18 cellular contexts compared by ENCODE assay signal in the genomic region with DNA sequence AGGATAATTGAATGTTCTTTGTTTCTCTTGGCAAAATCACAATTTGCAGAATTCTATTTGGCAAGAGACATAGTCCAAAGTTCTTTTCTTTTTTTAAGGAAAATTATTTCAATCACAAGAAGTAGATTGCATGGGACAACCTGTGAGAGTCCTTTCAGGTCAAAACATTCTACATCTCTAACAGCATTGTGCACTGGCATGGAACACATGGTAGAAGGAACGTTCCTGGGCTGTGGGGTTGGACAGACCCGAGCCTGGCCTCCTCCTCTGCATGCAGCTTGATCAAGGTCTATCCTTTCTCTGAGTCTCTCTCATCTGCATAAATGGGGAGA.
DNase-seq lines count a peak whose midpoint lies in the region; ATAC-seq and TF ChIP-seq lines count a peak whose summit lies in the region.
"Had no signal": no experiment of that assay in that cellular context is flagged by ENCODE, and none has a peak within 500 bp of the region (broad histone marks: within the 10 kb centered on the region; RNA-seq: fewer than 3 reads in every experiment).

No MANE protein-coding gene starts in this region.

- H3K4me1 ChIP-seq in BLaER1 treated with 17β-estradiol and CSF1 and Interleukin-3, amounts not matched to agents 10 nM and 100 nM, result peaks cover 0 to 26% (median 12%) of the 10 kb centered on the region in 10 experiments; a peak in 17 of 20 replicates
- H3K4me1 ChIP-seq in duodenal mucosa (ENCODE audit: control insufficient read depth in 1 of 2, insufficient read depth in 2 of 2, low read length in 2 of 2) (peaks cover 16 to 38% of the 10 kb centered on the region in 2 donors), left lung (peaks cover 6 to 11% of the 10 kb centered on the region in 2 donors)

- H4K20me1 ChIP-seq in BLaER1 treated with 17β-estradiol and CSF1 and Interleukin-3, amounts not matched to agents 10 nM and 100 nM, result no peaks in the 10 kb centered on the region

- H3K4me3 ChIP-seq in BLaER1 treated with 17β-estradiol and CSF1 and Interleukin-3, amounts not matched to agents 10 nM and 100 nM, result no peak overlapping the region
- H3K4me3 ChIP-seq in duodenal mucosa (ENCODE audit: low read depth in 1 of 2, low read length in 2 of 2), result peak overlapping the region; percentile 16 to 33
- no peak overlapping the region for H3K4me3 ChIP-seq in left lung
- H3K4me3 ChIP-seq: MG63 had no signal

- peak overlapping the region in 8 of 11 experiments; percentile 31 to 70 (median 44); a peak in 15 of 22 replicates for H3K4me2 ChIP-seq in BLaER1 treated with 17β-estradiol and CSF1 and Interleukin-3, amounts not matched to agents 10 nM and 100 nM

- DNase-seq in left lung, result no peak
- peak; percentile 38 for DNase-seq in osteocyte (ENCODE audit: extremely low spot score, unreplicated experiment)
- no peak for DNase-seq in globus pallidus (ENCODE audit: low spot score)
- no peak for DNase-seq in dermis blood vessel endothelial cell
- no peak for DNase-seq in inferior parietal cortex (ENCODE audit: extremely low spot score)
- no peak for DNase-seq in DMS153 (lab: John Stamatoyannopoulos, UW)
- DNase-seq: AML-193, GDM1, GOT3, HCEC 1CT, Kasumi-1, MG63, NCI-H1417 treated with DMSO at 0.1 percent for 48 hours, NCI-H446 treated with DMSO at 0.1 percent for 48 hours, SHP77 had no signal

- no peaks in the 10 kb centered on the region for H3K36me3 ChIP-seq in BLaER1 treated with 17β-estradiol and CSF1 and Interleukin-3, amounts not matched to agents 10 nM and 100 nM
- H3K36me3 ChIP-seq in duodenal mucosa (ENCODE audit: control insufficient read depth in 1 of 2, insufficient read depth in 2 of 2, low read length in 2 of 2), result no peaks in the 10 kb centered on the region
- no peaks in the 10 kb centered on the region for H3K36me3 ChIP-seq in left lung
- H3K36me3 ChIP-seq: MG63 had no signal

- H3K27ac ChIP-seq in BLaER1 treated with 17β-estradiol and CSF1 and Interleukin-3, amounts not matched to agents 10 nM and 100 nM, result no peak overlapping the region
- H3K27ac ChIP-seq in duodenal mucosa (ENCODE audit: low read depth, low read length) (peak overlapping the region; percentile 43), left lung (peak overlapping the region in 1 of 2 donors; percentile 45)

- peaks cover 16% of the 10 kb centered on the region for H3K27me3 Mint-ChIP-seq in osteocyte (ENCODE audit: unreplicated experiment)

- ATAC-seq in left lung, result peak; percentile 2

- H3K9me3 ChIP-seq in BLaER1 treated with 17β-estradiol and CSF1 and Interleukin-3, amounts not matched to agents 10 nM and 100 nM (replicated peaks in 1 of 11), result peaks cover 0 to 11% (median 0%) of the 10 kb centered on the region in 11 experiments; a peak in 4 of 22 replicates
- no peaks in the 10 kb centered on the region for H3K9me3 ChIP-seq in duodenal mucosa (ENCODE audit: control insufficient read depth in 1 of 2, low read length in 2 of 2)
- no peaks in the 10 kb centered on the region for H3K9me3 ChIP-seq in left lung
- H3K9me3 ChIP-seq: MG63 had no signal

- no peaks in the 10 kb centered on the region for H3K27me3 ChIP-seq in BLaER1 treated with 17β-estradiol and CSF1 and Interleukin-3, amounts not matched to agents 10 nM and 100 nM
- H3K27me3 ChIP-seq in duodenal mucosa (ENCODE audit: control insufficient read depth in 1 of 2, insufficient read depth in 2 of 2, low read length in 2 of 2) (no peaks in the 10 kb centered on the region), left lung (no peaks in the 10 kb centered on the region)
- H3K27me3 ChIP-seq: MG63 had no signal

- peaks cover 9% of the 10 kb centered on the region for H3K4me1 Mint-ChIP-seq in osteocyte (ENCODE audit: unreplicated experiment)

- TF ChIP-seq CTCF in left lung (IDR thresholded peaks at IDR 0.05) (no peak), osteocyte (IDR thresholded peaks at IDR 0.05) (no peak)

- H3K27ac Mint-ChIP-seq in osteocyte (ENCODE audit: unreplicated experiment), result no peak overlapping the region
- H3K27ac Mint-ChIP-seq: CD14-positive monocyte had no signal

- no peak overlapping the region for H3K4me3 Mint-ChIP-seq in osteocyte (ENCODE audit: unreplicated experiment)
- H3K4me3 Mint-ChIP-seq: CD14-positive monocyte had no signal

- no peaks in the 10 kb centered on the region for H3K36me3 Mint-ChIP-seq in osteocyte (ENCODE audit: unreplicated experiment)
- H3K36me3 Mint-ChIP-seq: CD14-positive monocyte had no signal

- intact Hi-C loops in left lung (cut with DNase I), result no loop called here

- H3K9ac ChIP-seq in BLaER1 treated with 17β-estradiol and CSF1 and Interleukin-3, amounts not matched to agents 10 nM and 100 nM, result no peak overlapping the region
- H3K9ac ChIP-seq in duodenal mucosa (ENCODE audit: low read depth in 1 of 2, low read length in 2 of 2), result no peak overlapping the region

- no peaks in the 10 kb centered on the region for H3K9me3 Mint-ChIP-seq in osteocyte (ENCODE audit: unreplicated experiment)

Comparison
In these comparisons a context has a peak if more than half of its experiments do, and no peak if none do; other contexts are left out.
1. H3K4me3 ChIP-seq: peak in duodenal mucosa (2 of 2); none in BLaER1 treated with 17β-estradiol and CSF1 and Interleukin-3, amounts not matched to agents 10 nM and 100 nM (0 of 10) and left lung (0 of 2).